In genomic region chr1:44609768-44610526, GRCh38 we compare ENCODE assay signal across 1 cellular context.
TF ChIP-seq lines count a peak whose summit lies in the region.

No MANE protein-coding gene starts in this region.

TF ChIP-seq in K562, 482 proteins besides CTCF, POLR2A, EP300 and RAD21 (continued from another document and continues in another):
- TF ChIP-seq, protein P1, sequence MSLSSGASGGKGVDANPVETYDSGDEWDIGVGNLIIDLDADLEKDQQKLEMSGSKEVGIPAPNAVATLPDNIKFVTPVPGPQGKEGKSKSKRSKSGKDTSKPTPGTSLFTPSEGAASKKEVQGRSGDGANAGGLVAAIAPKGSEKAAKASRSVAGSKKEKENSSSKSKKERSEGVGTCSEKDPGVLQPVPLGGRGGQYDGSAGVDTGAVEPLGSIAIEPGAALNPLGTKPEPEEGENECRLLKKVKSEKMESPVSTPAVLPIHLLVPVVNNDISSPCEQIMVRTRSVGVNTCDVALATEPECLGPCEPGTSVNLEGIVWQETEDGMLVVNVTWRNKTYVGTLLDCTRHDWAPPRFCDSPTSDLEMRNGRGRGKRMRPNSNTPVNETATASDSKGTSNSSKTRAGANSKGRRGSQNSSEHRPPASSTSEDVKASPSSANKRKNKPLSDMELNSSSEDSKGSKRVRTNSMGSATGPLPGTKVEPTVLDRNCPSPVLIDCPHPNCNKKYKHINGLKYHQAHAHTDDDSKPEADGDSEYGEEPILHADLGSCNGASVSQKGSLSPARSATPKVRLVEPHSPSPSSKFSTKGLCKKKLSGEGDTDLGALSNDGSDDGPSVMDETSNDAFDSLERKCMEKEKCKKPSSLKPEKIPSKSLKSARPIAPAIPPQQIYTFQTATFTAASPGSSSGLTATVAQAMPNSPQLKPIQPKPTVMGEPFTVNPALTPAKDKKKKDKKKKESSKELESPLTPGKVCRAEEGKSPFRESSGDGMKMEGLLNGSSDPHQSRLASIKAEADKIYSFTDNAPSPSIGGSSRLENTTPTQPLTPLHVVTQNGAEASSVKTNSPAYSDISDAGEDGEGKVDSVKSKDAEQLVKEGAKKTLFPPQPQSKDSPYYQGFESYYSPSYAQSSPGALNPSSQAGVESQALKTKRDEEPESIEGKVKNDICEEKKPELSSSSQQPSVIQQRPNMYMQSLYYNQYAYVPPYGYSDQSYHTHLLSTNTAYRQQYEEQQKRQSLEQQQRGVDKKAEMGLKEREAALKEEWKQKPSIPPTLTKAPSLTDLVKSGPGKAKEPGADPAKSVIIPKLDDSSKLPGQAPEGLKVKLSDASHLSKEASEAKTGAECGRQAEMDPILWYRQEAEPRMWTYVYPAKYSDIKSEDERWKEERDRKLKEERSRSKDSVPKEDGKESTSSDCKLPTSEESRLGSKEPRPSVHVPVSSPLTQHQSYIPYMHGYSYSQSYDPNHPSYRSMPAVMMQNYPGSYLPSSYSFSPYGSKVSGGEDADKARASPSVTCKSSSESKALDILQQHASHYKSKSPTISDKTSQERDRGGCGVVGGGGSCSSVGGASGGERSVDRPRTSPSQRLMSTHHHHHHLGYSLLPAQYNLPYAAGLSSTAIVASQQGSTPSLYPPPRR (CRISPR knock-in tag; IDR thresholded peaks at IDR 0.05; ENCODE audit: borderline replicate concordance), result no peak
- TF ChIP-seq ZNF184 (CRISPR knock-in tag; IDR thresholded peaks at IDR 0.05) (no peak), MLX (CRISPR knock-in tag; conservative IDR thresholded peaks at IDR 0.05) (no peak), POU5F1 (IDR thresholded peaks at IDR 0.05; ENCODE audit: borderline replicate concordance, low read depth, low read length, partially characterized antibody) (no peak), ZNF121 (CRISPR knock-in tag; conservative IDR thresholded peaks at IDR 0.05) (no peak), ZNF584 (CRISPR knock-in tag; IDR thresholded peaks at IDR 0.05; ENCODE audit: low read depth) (no peak), ZNF175 (CRISPR knock-in tag; IDR thresholded peaks at IDR 0.05; ENCODE audit: low read depth) (no peak), PHF8 (IDR thresholded peaks at IDR 0.05; ENCODE audit: borderline replicate concordance, low read length) (no peak), PRPF4 (IDR thresholded peaks at IDR 0.05; ENCODE audit: insufficient read depth, low read depth, low read length, poor library complexity, severe bottlenecking) (no peak), TBP (optimal IDR thresholded peaks at IDR 0.05; ENCODE audit: low read depth, low read length) (no peak), SOX6 (IDR thresholded peaks at IDR 0.05) (peak; percentile 52; the same call in 1 of the 2 replicates), CCNT2 (IDR thresholded peaks at IDR 0.05; ENCODE audit: borderline replicate concordance, extremely low read depth, insufficient read length, low read depth, low read length) (peak; percentile 70), ZNF77 (CRISPR knock-in tag; IDR thresholded peaks at IDR 0.05) (no peak), OTX1 (CRISPR knock-in tag; IDR thresholded peaks at IDR 0.05) (no peak), UBTF (IDR thresholded peaks at IDR 0.05; ENCODE audit: borderline replicate concordance in 1 of 2, low read depth in 2 of 2, low read length in 2 of 2) (0 out of 4 replicates have a peak, but pooled peaks of 1 of the 2 experiments have one; percentile 43), KDM1A (IDR thresholded peaks at IDR 0.05) (peak; percentile 94 to 95), SREBF1 (IDR thresholded peaks at IDR 0.05; ENCODE audit: borderline replicate concordance, low read depth, low read length) (no peak), ZNF780A (CRISPR knock-in tag; IDR thresholded peaks at IDR 0.05) (no peak), RBM22 (IDR thresholded peaks at IDR 0.05; ENCODE audit: low read depth, low read length, poor library complexity, severe bottlenecking) (no peak), ZNF174 (CRISPR knock-in tag; IDR thresholded peaks at IDR 0.05) (no peak), ZBED1 (IDR thresholded peaks at IDR 0.05) (no peak), E2F6 (IDR thresholded peaks at IDR 0.05; ENCODE audit: borderline replicate concordance in 1 of 2, extremely low read depth in 1 of 2, insufficient read depth in 1 of 2, insufficient read length in 1 of 2, low read depth in 1 of 2, low read length in 1 of 2, poor library complexity in 1 of 2, severe bottlenecking in 1 of 2) (peak in 1 of 2 experiments; percentile 27), ZNF717 (CRISPR knock-in tag; IDR thresholded peaks at IDR 0.05) (no peak), MAFK (IDR thresholded peaks at IDR 0.05; ENCODE audit: low read length) (no peak), XRCC3 (IDR thresholded peaks at IDR 0.05) (no peak), TEAD4 (IDR thresholded peaks at IDR 0.05; ENCODE audit: low read length) (peak; percentile 75), TEAD4 (CRISPR knock-in tag; IDR thresholded peaks at IDR 0.05; ENCODE audit: borderline replicate concordance) (0 out of 2 replicates have a peak, but pooled peaks have one; percentile 45), SIX5 (IDR thresholded peaks at IDR 0.05; ENCODE audit: borderline replicate concordance in 1 of 2, insufficient read depth in 1 of 2, low read depth in 1 of 2, low read length in 2 of 2) (no peak), LEF1 (IDR thresholded peaks at IDR 0.05) (peak; percentile 63; the same call in 1 of the 2 replicates), FOXO4 (CRISPR knock-in tag; IDR thresholded peaks at IDR 0.05) (no peak), CBX1 (IDR thresholded peaks at IDR 0.05; ENCODE audit: low read depth) (no peak), CBX8 (IDR thresholded peaks at IDR 0.05; ENCODE audit: borderline replicate concordance, extremely low read depth, low read depth, low read length, poor library complexity, severe bottlenecking) (no peak), SMARCE1 (IDR thresholded peaks at IDR 0.05) (peak; percentile 78; the same call in 1 of the 2 replicates), FUS (optimal IDR thresholded peaks at IDR 0.05; ENCODE audit: low read depth, low read length) (no peak), HDAC3 (IDR thresholded peaks at IDR 0.05; ENCODE audit: borderline replicate concordance, partially characterized antibody) (no peak), SRSF3 (IDR thresholded peaks at IDR 0.05; ENCODE audit: insufficient read depth, low read length) (no peak), MTA1 (IDR thresholded peaks at IDR 0.05; ENCODE audit: borderline replicate concordance) (0 out of 2 replicates have a peak, but pooled peaks have one; percentile 28), HOXB6 (CRISPR knock-in tag; IDR thresholded peaks at IDR 0.05; ENCODE audit: borderline replicate concordance) (no peak), MYNN (IDR thresholded peaks at IDR 0.05) (peak; percentile 77; the same call in 1 of the 2 replicates), MYNN (CRISPR knock-in tag; IDR thresholded peaks at IDR 0.05) (no peak), DDX20 (tag; IDR thresholded peaks at IDR 0.05; ENCODE audit: low read depth) (no peak), NR4A1 (CRISPR knock-in tag; IDR thresholded peaks at IDR 0.05) (no peak), NR4A1 (tag; IDR thresholded peaks at IDR 0.05) (no peak), SIRT6 (IDR thresholded peaks at IDR 0.05; ENCODE audit: low read depth, low read length) (no peak), FOXJ3 (CRISPR knock-in tag; IDR thresholded peaks at IDR 0.05) (no peak), GTF3C2 (IDR thresholded peaks at IDR 0.05; ENCODE audit: borderline replicate concordance, extremely low read depth, insufficient read length) (no peak), RHOXF2B (CRISPR knock-in tag; conservative IDR thresholded peaks at IDR 0.05) (no peak), SMARCA5 (IDR thresholded peaks at IDR 0.05) (no peak), FOXA3 (CRISPR knock-in tag; conservative IDR thresholded peaks at IDR 0.05 in 1 of 2, IDR thresholded peaks at IDR 0.05 in 1 of 2) (peak in 1 of 2 experiments; percentile 79; a peak in 1 of 4 replicates), TAF9B (IDR thresholded peaks at IDR 0.05; ENCODE audit: partially characterized antibody) (no peak), CXXC5 (CRISPR knock-in tag; IDR thresholded peaks at IDR 0.05) (peak; percentile 98), SETDB1 (IDR thresholded peaks at IDR 0.05; ENCODE audit: low read length) (no peak)
- TF ChIP-seq, protein P2, sequence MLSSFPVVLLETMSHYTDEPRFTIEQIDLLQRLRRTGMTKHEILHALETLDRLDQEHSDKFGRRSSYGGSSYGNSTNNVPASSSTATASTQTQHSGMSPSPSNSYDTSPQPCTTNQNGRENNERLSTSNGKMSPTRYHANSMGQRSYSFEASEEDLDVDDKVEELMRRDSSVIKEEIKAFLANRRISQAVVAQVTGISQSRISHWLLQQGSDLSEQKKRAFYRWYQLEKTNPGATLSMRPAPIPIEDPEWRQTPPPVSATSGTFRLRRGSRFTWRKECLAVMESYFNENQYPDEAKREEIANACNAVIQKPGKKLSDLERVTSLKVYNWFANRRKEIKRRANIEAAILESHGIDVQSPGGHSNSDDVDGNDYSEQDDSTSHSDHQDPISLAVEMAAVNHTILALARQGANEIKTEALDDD (IDR thresholded peaks at IDR 0.05), result 0 out of 2 replicates have a peak, but pooled peaks have one; percentile 25
- TF ChIP-seq, protein P3, sequence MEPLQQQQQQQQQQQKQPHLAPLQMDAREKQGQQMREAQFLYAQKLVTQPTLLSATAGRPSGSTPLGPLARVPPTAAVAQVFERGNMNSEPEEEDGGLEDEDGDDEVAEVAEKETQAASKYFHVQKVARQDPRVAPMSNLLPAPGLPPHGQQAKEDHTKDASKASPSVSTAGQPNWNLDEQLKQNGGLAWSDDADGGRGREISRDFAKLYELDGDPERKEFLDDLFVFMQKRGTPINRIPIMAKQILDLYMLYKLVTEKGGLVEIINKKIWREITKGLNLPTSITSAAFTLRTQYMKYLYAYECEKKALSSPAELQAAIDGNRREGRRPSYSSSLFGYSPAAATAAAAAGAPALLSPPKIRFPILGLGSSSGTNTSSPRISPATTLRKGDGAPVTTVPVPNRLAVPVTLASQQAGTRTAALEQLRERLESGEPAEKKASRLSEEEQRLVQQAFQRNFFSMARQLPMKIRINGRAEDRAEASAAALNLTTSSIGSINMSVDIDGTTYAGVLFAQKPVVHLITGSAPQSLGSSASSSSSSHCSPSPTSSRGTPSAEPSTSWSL (CRISPR knock-in tag; IDR thresholded peaks at IDR 0.05; ENCODE audit: borderline replicate concordance), result no peak
